In the genomic region with DNA sequence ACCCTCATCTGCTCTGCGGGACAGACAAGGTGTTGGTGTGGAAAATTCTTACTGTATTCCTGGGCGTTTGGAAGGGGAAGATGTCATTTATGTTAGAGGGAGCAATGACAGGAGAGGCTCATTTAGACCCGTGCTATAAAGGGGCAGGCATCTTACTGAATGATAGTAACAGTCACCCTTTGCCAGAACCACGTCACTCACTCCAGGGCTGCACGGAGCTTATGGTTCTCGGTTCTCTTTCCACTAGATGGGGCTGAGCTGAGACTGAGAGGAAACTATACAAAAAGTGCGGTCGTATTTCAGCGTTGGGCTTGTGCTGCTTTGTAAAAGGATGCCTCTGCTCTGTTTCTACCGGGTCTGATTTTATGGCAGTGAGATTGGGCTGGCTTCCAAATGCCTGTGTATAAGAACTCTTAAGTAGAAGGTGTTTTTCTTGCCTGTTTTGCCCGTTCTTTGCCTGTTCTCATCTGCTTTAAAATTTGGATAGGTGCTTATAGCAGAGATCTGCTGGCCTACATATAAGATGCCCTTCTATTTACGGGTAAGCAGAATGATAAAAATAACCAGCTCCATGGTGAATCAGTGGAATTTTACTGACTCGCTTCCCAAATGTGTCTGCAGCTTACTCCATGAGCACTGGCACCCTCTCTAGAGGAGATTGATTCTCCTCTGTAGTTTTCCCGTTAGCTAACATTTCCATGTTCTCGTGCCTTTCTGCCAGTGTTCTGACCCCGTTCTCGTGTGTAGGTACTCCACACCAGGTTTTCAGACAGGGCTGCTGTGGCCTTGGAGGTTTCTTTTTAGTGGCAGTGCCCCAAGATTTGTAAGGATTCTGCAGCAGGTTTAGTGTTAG, we compare ENCODE assay signal across 8 cellular contexts. TPM values are rescaled to one million over a fixed set of nuclear protein-coding genes. Genes with fewer than 3 reads are reported as not detected.
DNase-seq lines count a peak whose midpoint lies in the region; ATAC-seq and TF ChIP-seq lines count a peak whose summit lies in the region.

No MANE protein-coding gene starts in this region.

- peak overlapping the region; percentile 92 for H3K27ac Mint-ChIP-seq in activated CD8-positive, alpha-beta T cell treated with anti-CD3 and anti-CD28 coated beads for 36 hours
- no peak overlapping the region for H3K27ac Mint-ChIP-seq in memory B cell

- peak; percentile 92 for ATAC-seq in activated CD8-positive, alpha-beta T cell treated with anti-CD3 and anti-CD28 coated beads for 36 hours
- peak; percentile 53 for ATAC-seq in memory B cell (ENCODE audit: low read depth)

- CTCF ChIA-PET in activated CD8-positive, alpha-beta T cell treated with anti-CD3 and anti-CD28 coated beads for 36 hours (lab: Charles Lee), result interaction anchor here (0.6 to 9.6 kb wide), 17 partner anchors 9 to 219 kb away, joined by 3 to 65 read pairs (median 4); no protein-coding TSS in a partner anchor

- peak overlapping the region; percentile 58 for H3K4me3 Mint-ChIP-seq in activated CD8-positive, alpha-beta T cell treated with anti-CD3 and anti-CD28 coated beads for 36 hours
- H3K4me3 Mint-ChIP-seq in memory B cell, result no peak overlapping the region

- peaks cover 3% of the 10 kb centered on the region for H3K9me3 Mint-ChIP-seq in activated CD8-positive, alpha-beta T cell treated with anti-CD3 and anti-CD28 coated beads for 36 hours
- peaks cover 5% of the 10 kb centered on the region for H3K9me3 Mint-ChIP-seq in memory B cell

- H3K4me1 Mint-ChIP-seq in activated CD8-positive, alpha-beta T cell treated with anti-CD3 and anti-CD28 coated beads for 36 hours (ENCODE audit: low read depth), result peaks cover 80% of the 10 kb centered on the region
- H3K4me1 Mint-ChIP-seq in memory B cell, result peaks cover 42% of the 10 kb centered on the region

- intact Hi-C loops in activated CD8-positive, alpha-beta T cell treated with anti-CD3 and anti-CD28 coated beads for 36 hours (cut with micrococcal nuclease), result loop anchor here (2.0 to 5.0 kb wide), 2 partner anchors 52 to 70 kb away; no protein-coding TSS in a partner anchor

- no peak for TF ChIP-seq CTCF in activated CD8-positive, alpha-beta T cell treated with anti-CD3 and anti-CD28 coated beads for 36 hours (IDR thresholded peaks at IDR 0.05)

- peaks cover 77% of the 10 kb centered on the region for H3K36me3 Mint-ChIP-seq in activated CD8-positive, alpha-beta T cell treated with anti-CD3 and anti-CD28 coated beads for 36 hours (ENCODE audit: low read depth)
- H3K36me3 Mint-ChIP-seq in memory B cell, result peaks cover 58% of the 10 kb centered on the region

- POLR2A ChIA-PET in activated CD8-positive, alpha-beta T cell treated with anti-CD3 and anti-CD28 coated beads for 36 hours (lab: Charles Lee), result interaction anchor here (0.6 to 2.0 kb wide), 12 partner anchors 9 to 1450 kb away, joined by 3 to 10 read pairs (median 3); no protein-coding TSS in a partner anchor

- H3K27me3 Mint-ChIP-seq in activated CD8-positive, alpha-beta T cell treated with anti-CD3 and anti-CD28 coated beads for 36 hours, result no peaks in the 10 kb centered on the region
- H3K27me3 Mint-ChIP-seq in memory B cell, result no peaks in the 10 kb centered on the region

- DNase-seq in Ammon's horn (ENCODE audit: low spot score), result peak; percentile 86
- DNase-seq in NCI-H1092 treated with DMSO at 0.1 percent for 48 hours (lab: John Stamatoyannopoulos, UW), result peak; percentile 93
- DNase-seq in activated CD8-positive, alpha-beta T cell treated with anti-CD3 and anti-CD28 coated beads for 36 hours, result peak; percentile 90
- peak; percentile 52 for DNase-seq in ecto neural progenitor cell (ENCODE audit: low spot score)
- DNase-seq in memory B cell (ENCODE audit: low spot score in 2 of 2), result no peak
- DNase-seq in stimulated activated CD8-positive, alpha-beta memory T cell treated with anti-CD3 and anti-CD28 coated beads, Interleukin-12 subunit alpha, Interleukin-12 subunit beta, amount 100 ng/mL, for 24 hours (ENCODE audit: extremely low read depth), result peak; percentile 47
- no peak for DNase-seq in NCI-H748 treated with DMSO at 0.1 percent for 48 hours (lab: John Stamatoyannopoulos, UW)
- no peak for DNase-seq in LoVo (ENCODE audit: low spot score)

RNA-seq across cellular contexts. Expression of a gene that starts 55.9 kb away (rescaled TPM):
- total RNA-seq in activated CD8-positive, alpha-beta T cell treated with anti-CD3 and anti-CD28 coated beads for 36 hours, result 10 to 100 TPM; 93.9 to 95.2 TPM

RNA-seq across cellular contexts. Expression of a gene that starts 55.9 kb away (rescaled TPM):
- 10 to 100 TPM; 21.1 to 21.9 TPM for total RNA-seq in activated CD8-positive, alpha-beta T cell treated with anti-CD3 and anti-CD28 coated beads for 36 hours

Comparison
In these comparisons a context has a peak if more than half of its experiments do, and no peak if none do; other contexts are left out.
1. DNase-seq: peak in Ammon's horn (single experiment), NCI-H1092 treated with DMSO at 0.1 percent for 48 hours (single experiment), activated CD8-positive, alpha-beta T cell treated with anti-CD3 and anti-CD28 coated beads for 36 hours (single experiment), ecto neural progenitor cell (single experiment) and stimulated activated CD8-positive, alpha-beta memory T cell treated with anti-CD3 and anti-CD28 coated beads, Interleukin-12 subunit alpha, Interleukin-12 subunit beta, amount 100 ng/mL, for 24 hours (single experiment); none in memory B cell (0 of 2), NCI-H748 treated with DMSO at 0.1 percent for 48 hours (single experiment) and LoVo (single experiment).